ENCODE assay signal across 13 cellular contexts in the genomic region with DNA sequence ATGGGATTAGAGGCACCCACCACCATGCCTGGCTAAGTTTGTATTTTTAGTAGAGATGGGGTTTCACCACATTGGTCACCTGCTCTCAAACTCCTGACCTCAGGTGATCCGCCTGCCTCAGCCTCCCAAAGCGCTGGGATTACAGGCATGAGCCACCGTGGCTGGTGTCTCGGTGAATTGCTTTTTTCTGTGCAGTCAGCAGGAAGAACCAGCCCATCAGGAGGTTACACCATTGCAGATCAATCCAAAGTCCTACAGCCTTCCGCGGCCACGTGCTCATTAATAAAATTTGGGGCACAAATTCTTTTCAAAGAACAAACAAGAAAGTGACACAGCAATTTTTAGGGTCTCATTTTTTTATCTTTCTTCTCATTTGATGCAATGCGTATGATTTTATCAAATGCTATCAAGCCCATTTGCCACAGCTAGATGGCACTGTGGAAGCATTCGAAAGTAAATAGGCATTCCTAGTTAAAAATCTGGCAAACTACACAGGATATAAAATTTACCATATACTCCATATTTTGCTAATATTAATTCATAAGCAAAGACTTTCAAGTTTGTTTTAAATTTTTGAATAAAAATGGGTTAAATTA. TPM values are rescaled to one million over a fixed set of nuclear protein-coding genes. Genes with fewer than 3 reads are reported as not detected.
A peak's percentile ranks its signal among the peaks of the same experiment; 100 is the strongest.
DNase-seq lines count a peak whose midpoint lies in the region; ATAC-seq, FAIRE-seq and TF ChIP-seq lines count a peak whose summit lies in the region.
"Had no signal": no experiment of that assay in that cellular context is flagged by ENCODE, and none has a peak within 500 bp of the region (broad histone marks: within the 10 kb centered on the region; RNA-seq: fewer than 3 reads in every experiment).

No MANE protein-coding gene starts in this region.

- H3K23ac ChIP-seq in mesendoderm (ENCODE audit: low read length), result no peak overlapping the region

- no peak overlapping the region for H2AK5ac ChIP-seq in mesendoderm (ENCODE audit: low read length)

- DNase-seq in heart right ventricle (no peak), right atrium auricular region (ENCODE audit: low spot score) (no peak), uterus (no peak), 8988T (no peak), occipital lobe (lab: John Stamatoyannopoulos, UW) (no peak), mesendoderm (no peak)
- DNase-seq: activated T-cell treated with anti-CD3 and anti-CD28 coated beads for 4 hours, gastrocnemius medialis had no signal

- peaks cover 0 to 45% (median 0%) of the 10 kb centered on the region in 11 donors for H3K9me3 ChIP-seq in heart right ventricle
- H3K9me3 ChIP-seq in right atrium auricular region, result no peaks in the 10 kb centered on the region
- no peaks in the 10 kb centered on the region for H3K9me3 ChIP-seq in uterus
- H3K9me3 ChIP-seq: BLaER1, gastrocnemius medialis had no signal

- no peak overlapping the region for H2BK15ac ChIP-seq in mesendoderm (replicated peaks; ENCODE audit: low read depth)

- H3K4me2 ChIP-seq in mesendoderm (ENCODE audit: low read length), result no peak overlapping the region
- H3K4me2 ChIP-seq: BLaER1 had no signal

- no peak for TF ChIP-seq POLR2A in uterus (IDR thresholded peaks at IDR 0.05)

- H3K79me1 ChIP-seq in mesendoderm (ENCODE audit: low read length), result no peaks in the 10 kb centered on the region

- H4K8ac ChIP-seq in mesendoderm (ENCODE audit: low read depth, low read length), result no peak overlapping the region

- peaks cover 0 to 16% (median 0%) of the 10 kb centered on the region in 7 donors for H3K27me3 ChIP-seq in heart right ventricle
- no peaks in the 10 kb centered on the region for H3K27me3 ChIP-seq in right atrium auricular region
- H3K27me3 ChIP-seq in uterus, result no peaks in the 10 kb centered on the region
- H3K27me3 ChIP-seq in mesendoderm (ENCODE audit: insufficient read depth, low read length, poor library complexity), result no peaks in the 10 kb centered on the region
- H3K27me3 ChIP-seq: BLaER1, gastrocnemius medialis had no signal

- no peak overlapping the region for H2BK5ac ChIP-seq in mesendoderm (ENCODE audit: low read length)

- no peak overlapping the region for H4K5ac ChIP-seq in mesendoderm (ENCODE audit: low read length)

- H3K79me2 ChIP-seq in mesendoderm (ENCODE audit: control insufficient read depth, insufficient read depth, low read length), result no peaks in the 10 kb centered on the region

- intact Hi-C loops in heart right ventricle (cut with DNase I) (loop anchor here in 1 of 10 donors (10.0 kb wide), 1 partner anchor 1509 kb away; no protein-coding TSS in a partner anchor), uterus (cut with DNase I; ENCODE audit: low total_unique reads) (no loop called here)

- H3K4me1 ChIP-seq in heart right ventricle, result no peaks in the 10 kb centered on the region
- no peaks in the 10 kb centered on the region for H3K4me1 ChIP-seq in right atrium auricular region
- H3K4me1 ChIP-seq in uterus, result no peaks in the 10 kb centered on the region
- H3K4me1 ChIP-seq in mesendoderm (ENCODE audit: control insufficient read depth, low read depth, low read length), result no peaks in the 10 kb centered on the region
- H3K4me1 ChIP-seq: BLaER1, gastrocnemius medialis had no signal

- no peaks in the 10 kb centered on the region for H3K36me3 ChIP-seq in heart right ventricle
- H3K36me3 ChIP-seq in right atrium auricular region, result no peaks in the 10 kb centered on the region
- H3K36me3 ChIP-seq in uterus, result no peaks in the 10 kb centered on the region
- H3K36me3 ChIP-seq in mesendoderm (ENCODE audit: control insufficient read depth, insufficient read depth, low read length), result no peaks in the 10 kb centered on the region
- H3K36me3 ChIP-seq: BLaER1, gastrocnemius medialis had no signal

- H3K4ac ChIP-seq in mesendoderm (ENCODE audit: low read depth, low read length), result no peak overlapping the region

- H3K56ac ChIP-seq in mesendoderm (ENCODE audit: low read length), result no peak overlapping the region

- H3K27ac ChIP-seq in heart right ventricle, result no peak overlapping the region
- H3K27ac ChIP-seq in right atrium auricular region, result no peak overlapping the region
- H3K27ac ChIP-seq in angular gyrus (ENCODE audit: low read depth, low read length), result peak overlapping the region; percentile 44
- no peak overlapping the region for H3K27ac ChIP-seq in uterus
- no peak overlapping the region for H3K27ac ChIP-seq in mesendoderm (ENCODE audit: low read depth, low read length)
- H3K27ac ChIP-seq: BLaER1, gastrocnemius medialis had no signal

- TF ChIP-seq CTCF in heart right ventricle (IDR thresholded peaks at IDR 0.05) (peak in 6 of 9 donors; percentile 24 to 57 (median 37)), right atrium auricular region (IDR thresholded peaks at IDR 0.05) (peak in 1 of 2 donors; percentile 55), uterus (IDR thresholded peaks at IDR 0.05) (peak; percentile 6 to 37 (median 22))

- FAIRE-seq in islet of Langerhans (lab: Jason Lieb, UNC), result peak; percentile 96

- WGBS in heart right ventricle, 2 donors, result 23 to 33% methylated on average over 9 of the region's 9 CpGs
- WGBS in mesendoderm (ENCODE audit: extremely low coverage, insufficient coverage, low lambda C conversion rate), result no CpG with 5 or more reads among the region's 9 CpGs

- no peak overlapping the region for H2BK120ac ChIP-seq in mesendoderm (ENCODE audit: low read depth, low read length)

- no peak overlapping the region for H3K18ac ChIP-seq in mesendoderm (ENCODE audit: low read length)

- ATAC-seq in heart right ventricle, result no peak
- ATAC-seq: gastrocnemius medialis; stimulated activated effector memory CD8-positive, alpha-beta T cell treated with anti-CD3 and anti-CD28 coated beads, Interleukin-12 subunit alpha, Interleukin-12 subunit beta, amount 100 ng/mL, for 72 hours had no signal

- H3K9ac ChIP-seq in mesendoderm (ENCODE audit: low read length), result no peak overlapping the region
- H3K9ac ChIP-seq: BLaER1 had no signal

- H3K4me3 ChIP-seq in heart right ventricle, result no peak overlapping the region
- no peak overlapping the region for H3K4me3 ChIP-seq in right atrium auricular region
- H3K4me3 ChIP-seq in uterus, result no peak overlapping the region
- H3K4me3 ChIP-seq in mesendoderm (ENCODE audit: low read length), result no peak overlapping the region
- H3K4me3 ChIP-seq: BLaER1, gastrocnemius medialis had no signal

RNA-seq across cellular contexts. Expression of a gene that starts 54.4 kb away (rescaled TPM):
- total RNA-seq in heart right ventricle, result 1 to 10 TPM; 2.0 to 8.8 (median 3.8) TPM
- 1 to 10 TPM; 1.2 to 1.3 TPM for polyA plus RNA-seq in heart right ventricle
- 10 to 100 TPM in 1 of 2 donors, 1 to 10 TPM in 1; 6.5 to 12.8 TPM for total RNA-seq in right atrium auricular region
- total RNA-seq in uterus, result 1 to 10 TPM; 1.5 to 8.3 (median 4.2) TPM
- 7.8 TPM for total RNA-seq in occipital lobe
- 1.6 TPM for polyA plus RNA-seq in mesendoderm (2013, experiment 1 of 2)
- 1.1 TPM for polyA plus RNA-seq in mesendoderm (2013, experiment 2 of 2)
- total RNA-seq: NCI-H460 had no signal
